ENCODE assay signal across 7 cellular contexts in the genomic region with DNA sequence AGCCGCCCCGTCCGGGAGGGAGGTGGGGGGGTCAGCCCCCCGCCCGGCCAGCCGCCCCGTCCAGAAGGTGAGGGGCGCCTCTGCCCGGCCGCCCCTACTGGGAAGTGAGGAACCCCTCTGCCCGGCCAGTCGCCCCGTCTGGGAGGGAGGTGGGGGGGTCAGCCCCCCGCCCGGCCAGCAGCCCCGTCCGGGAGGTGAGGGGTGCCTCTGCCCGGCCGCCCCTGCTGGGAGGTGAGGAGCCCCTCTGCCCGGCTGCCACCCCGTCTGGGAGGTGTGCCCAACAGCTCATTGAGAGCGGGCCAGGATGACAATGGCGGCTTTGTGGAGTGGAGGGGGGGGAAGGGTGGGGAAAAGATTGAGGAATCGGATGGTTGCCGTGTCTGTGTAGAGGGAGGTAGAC. TPM values are rescaled to one million over a fixed set of nuclear protein-coding genes. Genes with fewer than 3 reads are reported as not detected.
"Had no signal": no experiment of that assay in that cellular context is flagged by ENCODE, and none has a peak within 500 bp of the region (broad histone marks: within the 10 kb centered on the region; RNA-seq: fewer than 3 reads in every experiment).

No MANE protein-coding gene starts in this region.

RNA-seq across cellular contexts. Expression of a gene that starts 31.3 kb away (rescaled TPM):
- total RNA-seq: OCI-LY7, PC-3, Right ventricle myocardium inferior, Right ventricle myocardium superior, RPMI7951, SJSA1, SK-MEL-5 had no signal
